Comparison of ENCODE assay signal across 22 cellular contexts in genomic region chr16:47244206-47244605, GRCh38.
DNase-seq lines count a peak whose midpoint lies in the region; TF ChIP-seq lines count a peak whose summit lies in the region.
"Had no signal": no experiment of that assay in that cellular context is flagged by ENCODE, and none has a peak within 500 bp of the region (broad histone marks: within the 10 kb centered on the region; RNA-seq: fewer than 3 reads in every experiment).

No MANE protein-coding gene starts in this region.

- no peaks in the 10 kb centered on the region for H3K9me3 Mint-ChIP-seq in activated naive CD4-positive, alpha-beta T cell treated with anti-CD3 and anti-CD28 coated beads, Interleukin-2, amount 50 U/mL, for 24 hours
- H3K9me3 Mint-ChIP-seq in nephron progenitor cell: no peaks in the 10 kb centered on the region
- no peaks in the 10 kb centered on the region for H3K9me3 Mint-ChIP-seq in progenitor cell of endocrine pancreas (ENCODE audit: low read depth)
- H3K9me3 Mint-ChIP-seq: CD4-positive, alpha-beta memory T cell; CD4-positive, CD25-positive, alpha-beta regulatory T cell; CD8-positive, alpha-beta memory T cell had no signal

- peaks cover 18% of the 10 kb centered on the region for H3K36me3 Mint-ChIP-seq in activated naive CD4-positive, alpha-beta T cell treated with anti-CD3 and anti-CD28 coated beads, Interleukin-2, amount 50 U/mL, for 24 hours
- H3K36me3 Mint-ChIP-seq in nephron progenitor cell (ENCODE audit: low read depth) (peaks cover 16% of the 10 kb centered on the region), progenitor cell of endocrine pancreas (ENCODE audit: insufficient read depth) (no peaks in the 10 kb centered on the region)

- peak overlapping the region; percentile 52 for H3K27ac Mint-ChIP-seq in activated naive CD4-positive, alpha-beta T cell treated with anti-CD3 and anti-CD28 coated beads, Interleukin-2, amount 50 U/mL, for 24 hours
- H3K27ac Mint-ChIP-seq in nephron progenitor cell (peak overlapping the region; percentile 0), progenitor cell of endocrine pancreas (peak overlapping the region; percentile 70)
- H3K27ac Mint-ChIP-seq: CD14-positive monocyte had no signal

- H3K4me3 Mint-ChIP-seq in activated naive CD4-positive, alpha-beta T cell treated with anti-CD3 and anti-CD28 coated beads, Interleukin-2, amount 50 U/mL, for 24 hours: no peak overlapping the region
- no peak overlapping the region for H3K4me3 Mint-ChIP-seq in nephron progenitor cell
- H3K4me3 Mint-ChIP-seq in progenitor cell of endocrine pancreas (ENCODE audit: low read depth): no peak overlapping the region
- H3K4me3 Mint-ChIP-seq: CD14-positive monocyte; CD4-positive, alpha-beta memory T cell; CD4-positive, CD25-positive, alpha-beta regulatory T cell; CD8-positive, alpha-beta memory T cell had no signal

- TF ChIP-seq CTCF in nephron progenitor cell (IDR thresholded peaks at IDR 0.05) (no peak), progenitor cell of endocrine pancreas (IDR thresholded peaks at IDR 0.05; ENCODE audit: unreplicated experiment) (no peak)

- no peaks in the 10 kb centered on the region for H3K27me3 Mint-ChIP-seq in activated naive CD4-positive, alpha-beta T cell treated with anti-CD3 and anti-CD28 coated beads, Interleukin-2, amount 50 U/mL, for 24 hours
- H3K27me3 Mint-ChIP-seq in nephron progenitor cell (ENCODE audit: low read depth, poor library complexity): no peaks in the 10 kb centered on the region
- no peaks in the 10 kb centered on the region for H3K27me3 Mint-ChIP-seq in progenitor cell of endocrine pancreas
- H3K27me3 Mint-ChIP-seq: CD4-positive, alpha-beta memory T cell; CD4-positive, CD25-positive, alpha-beta regulatory T cell; CD8-positive, alpha-beta memory T cell had no signal

- H3K4me1 Mint-ChIP-seq in activated naive CD4-positive, alpha-beta T cell treated with anti-CD3 and anti-CD28 coated beads, Interleukin-2, amount 50 U/mL, for 24 hours: no peaks in the 10 kb centered on the region
- H3K4me1 Mint-ChIP-seq in nephron progenitor cell (no peaks in the 10 kb centered on the region), progenitor cell of endocrine pancreas (ENCODE audit: low read depth) (peaks cover 6% of the 10 kb centered on the region)
- H3K4me1 Mint-ChIP-seq: CD14-positive monocyte; CD4-positive, alpha-beta memory T cell; CD8-positive, alpha-beta memory T cell had no signal

- no peak for DNase-seq in activated naive CD4-positive, alpha-beta T cell (lab: John Stamatoyannopoulos, UW)
- DNase-seq in nephron progenitor cell (no peak), progenitor cell of endocrine pancreas (ENCODE audit: low spot score, unreplicated experiment) (no peak), OCI-M1 (lab: John Stamatoyannopoulos, UW) (no peak), Ammon's horn (ENCODE audit: low spot score) (no peak), foreskin melanocyte (no peak)
- DNase-seq: AML-193; BE2C; C1 segment of cervical spinal cord; CD4-positive, alpha-beta memory T cell; CD4-positive, CD25-positive, alpha-beta regulatory T cell; CD8-positive, alpha-beta memory T cell; COR-L47; DMS 273 treated with DMSO at 0.1 percent for 48 hours; DMS153; DMS53; DMS79; DND-41; EL; GDM1 had no signal

Comparison
In these comparisons a context has a peak if more than half of its experiments do, and no peak if none do; other contexts are left out.
1. H3K27ac Mint-ChIP-seq: peak in every context shown above with its lines; median percentile 70 in progenitor cell of endocrine pancreas; 52 in activated naive CD4-positive, alpha-beta T cell treated with anti-CD3 and anti-CD28 coated beads, Interleukin-2, amount 50 U/mL, for 24 hours; 0 in nephron progenitor cell.